Comparison of ENCODE assay signal across 9 cellular contexts in the genomic region with DNA sequence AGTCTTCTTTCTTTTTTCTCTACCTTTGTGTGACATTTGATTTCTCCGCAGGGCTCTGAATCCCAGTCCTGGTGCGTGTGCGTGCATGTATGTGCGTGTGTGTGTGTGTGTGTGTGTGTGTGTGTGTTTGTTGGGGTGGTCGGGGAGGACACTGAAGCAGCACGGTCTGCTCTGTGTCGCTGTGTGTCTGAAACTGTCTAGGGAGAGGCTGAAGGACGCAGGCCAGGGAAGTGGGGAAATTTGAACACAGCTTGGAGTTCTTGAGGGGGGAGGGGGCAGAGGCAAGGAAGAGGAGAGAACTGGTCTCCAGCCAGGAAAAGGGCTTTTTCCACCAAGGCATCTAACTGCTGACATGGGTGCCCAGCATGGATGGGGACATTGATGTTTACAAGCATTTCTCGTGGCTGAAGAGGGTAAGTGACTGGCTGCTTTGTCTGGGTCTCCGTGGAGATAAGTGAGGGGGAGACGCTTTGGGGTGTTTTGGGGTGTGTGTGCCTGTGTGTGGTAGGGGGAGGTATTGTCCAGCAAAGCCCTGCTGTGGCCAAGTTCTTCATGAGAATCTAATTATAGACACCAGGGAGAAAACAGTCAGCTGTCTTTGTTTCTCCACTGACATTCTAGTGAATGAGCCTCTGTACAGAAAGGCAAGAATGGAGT.
A peak's percentile ranks its signal among the peaks of the same experiment; 100 is the strongest.
DNase-seq lines count a peak whose midpoint lies in the region; ATAC-seq and TF ChIP-seq lines count a peak whose summit lies in the region.
"Had no signal": no experiment of that assay in that cellular context is flagged by ENCODE, and none has a peak within 500 bp of the region (broad histone marks: within the 10 kb centered on the region; RNA-seq: fewer than 3 reads in every experiment).

No MANE protein-coding gene starts in this region.

- peaks cover 31 to 41% of the 10 kb centered on the region in 2 donors for H3K4me1 Mint-ChIP-seq in natural killer cell

- TF ChIP-seq POLR2A in NB4 (IDR thresholded peaks at IDR 0.05; ENCODE audit: extremely low read depth, insufficient read length): no peak

- DNase-seq in AG04449 (ENCODE audit: low read depth, low spot score): no peak
- no peak for DNase-seq in NB4 (ENCODE audit: low read depth)
- peak; percentile 65 for DNase-seq in fibroblast of gingiva (ENCODE audit: low read depth)
- no peak for DNase-seq in natural killer cell
- no peak for DNase-seq in SKM-1 treated with dmso at 0.1 percent for 144 hours (lab: John Stamatoyannopoulos, UW; ENCODE audit: unreplicated experiment)
- no peak for DNase-seq in activated CD8-positive, alpha-beta memory T cell treated with anti-CD3 and anti-CD28 coated beads, Interleukin-2, amount 50 U/mL, for 4 hours
- no peak for DNase-seq in HuH-7 (ENCODE audit: low spot score)
- DNase-seq: pancreas had no signal

- intact Hi-C loops in natural killer cell (cut with micrococcal nuclease): no loop called here

- no peak for ATAC-seq in natural killer cell
- ATAC-seq in HG02798 (IDR thresholded peaks at IDR 0.05; ENCODE audit: poor library complexity, unreplicated experiment): no peak

- POLR2A ChIA-PET in AG04449 (lab: Yijun Ruan, JAX): interaction anchor here (0.5 to 1.6 kb wide), 3 partner anchors 61 to 400 kb away, joined by 3 read pairs; no protein-coding TSS in a partner anchor

- CTCF ChIA-PET in AG04449 (lab: Yijun Ruan, JAX): interaction anchor here (0.8 to 12.8 kb wide), 8 partner anchors 24 to 111 kb away, joined by 3 to 262 read pairs (median 4); partner anchors contain the start of gene CYB5R2

- peaks cover 3 to 33% of the 10 kb centered on the region in 2 donors for H3K27me3 Mint-ChIP-seq in natural killer cell (ENCODE audit: low read depth in 2 of 2)

- H3K36me3 Mint-ChIP-seq in natural killer cell: no peaks in the 10 kb centered on the region

- peak overlapping the region; percentile 41 to 82 for H3K27ac Mint-ChIP-seq in natural killer cell

- TF ChIP-seq CTCF in AG04449 (IDR thresholded peaks at IDR 0.05; ENCODE audit: insufficient read depth, low read length, missing control alignments) (no peak), NB4 (IDR thresholded peaks at IDR 0.05; ENCODE audit: low read depth, low read length) (no peak), natural killer cell (IDR thresholded peaks at IDR 0.05) (no peak)

- H3K9me3 Mint-ChIP-seq in natural killer cell: no peaks in the 10 kb centered on the region

- H3K4me3 Mint-ChIP-seq in natural killer cell: peak overlapping the region; percentile 72

- H3K4me3 ChIP-seq in AG04449 (ENCODE audit: low read depth, low read length) (peak overlapping the region; percentile 62), NB4 (ENCODE audit: low read depth, low read length) (peak overlapping the region; percentile 21)
